Comparison of ENCODE assay signal across 1 cellular context in genomic region chr22:46659791-46660186, GRCh38.
TF ChIP-seq lines count a peak whose summit lies in the region.

No MANE protein-coding gene starts in this region.

TF ChIP-seq in H1, 55 proteins besides CTCF, POLR2A, EP300 and RAD21:
- TF ChIP-seq CHD7 (IDR thresholded peaks at IDR 0.05; ENCODE audit: insufficient replicate concordance, low read length) (no peak), BRCA1 (IDR thresholded peaks at IDR 0.05; ENCODE audit: low read depth, low read length) (no peak), KDM1A (IDR thresholded peaks at IDR 0.05; ENCODE audit: borderline replicate concordance, low read length) (no peak), ATF3 (IDR thresholded peaks at IDR 0.05; ENCODE audit: insufficient read depth, low read depth, low read length) (no peak), CBX5 (IDR thresholded peaks at IDR 0.05; ENCODE audit: low read depth, low read length) (no peak), ASH2L (IDR thresholded peaks at IDR 0.05; ENCODE audit: low read length) (no peak), SAP30 (IDR thresholded peaks at IDR 0.05; ENCODE audit: insufficient read depth, insufficient replicate concordance, low read length) (no peak), CEBPB (IDR thresholded peaks at IDR 0.05; ENCODE audit: low read depth, low read length) (no peak), CBX8 (IDR thresholded peaks at IDR 0.05; ENCODE audit: borderline replicate concordance, low read depth, low read length) (no peak), ATF2 (IDR thresholded peaks at IDR 0.05; ENCODE audit: low read length) (no peak), CTBP2 (IDR thresholded peaks at IDR 0.05; ENCODE audit: borderline replicate concordance, insufficient read depth, insufficient read length, low read length) (no peak), HDAC6 (IDR thresholded peaks at IDR 0.05; ENCODE audit: low read depth, low read length) (no peak), EZH2 (IDR thresholded peaks at IDR 0.05; ENCODE audit: low read depth, low read length, severe bottlenecking) (no peak), BCL11A (IDR thresholded peaks at IDR 0.05; ENCODE audit: low read depth in 2 of 2, low read length in 2 of 2) (no peak), RXRA (IDR thresholded peaks at IDR 0.05; ENCODE audit: insufficient read depth, low read depth, low read length) (no peak), RFX5 (IDR thresholded peaks at IDR 0.05; ENCODE audit: borderline replicate concordance, low read depth, low read length) (no peak)
